Comparison of ENCODE assay signal across 6 cellular contexts in genomic region chr2:296354-296753, GRCh38. TPM values are rescaled to one million over a fixed set of nuclear protein-coding genes. Genes with fewer than 3 reads are reported as not detected.
"Had no signal": no experiment of that assay in that cellular context is flagged by ENCODE, and none has a peak within 500 bp of the region (broad histone marks: within the 10 kb centered on the region; RNA-seq: fewer than 3 reads in every experiment).

No MANE protein-coding gene starts in this region.

- ATAC-seq: K562 had no signal

- H3K27ac ChIP-seq: GM23248 had no signal

- DNase-seq: GM23248, H9, HCEC 1CT, IMR-90 had no signal

- H3K9ac ChIP-seq: GM23248 had no signal

- H3K4me3 ChIP-seq: GM23248, K562 had no signal

- H3K4me1 Mint-ChIP-seq: H9 had no signal

- H3K4me3 Mint-ChIP-seq: H9 had no signal

- H2AFZ ChIP-seq: GM23248 had no signal

- H3K27ac Mint-ChIP-seq: H9 had no signal

RNA-seq across cellular contexts. Expression of gene ALKAL2, which starts 8.5 kb away (rescaled TPM):
- total RNA-seq: GM23248, HT-29, IMR-90, K562 had no signal
- polyA plus RNA-seq: GM23248, IMR-90, K562 had no signal
